In genomic region chr12:103800252-103800771, GRCh38 we compare ENCODE assay signal across 8 cellular contexts. TPM values are rescaled to one million over a fixed set of nuclear protein-coding genes. Genes with fewer than 3 reads are reported as not detected.
A peak's percentile ranks its signal among the peaks of the same experiment; 100 is the strongest.
DNase-seq lines count a peak whose midpoint lies in the region; ATAC-seq, FAIRE-seq and TF ChIP-seq lines count a peak whose summit lies in the region.

No MANE protein-coding gene starts in this region.

- WGBS in pancreas, 2 donors: 5% methylated on average over 10 of the region's 10 CpGs

- no peaks in the 10 kb centered on the region for H3K27me3 ChIP-seq in pancreas

- no peaks in the 10 kb centered on the region for H3K27me3 Mint-ChIP-seq in activated naive CD4-positive, alpha-beta T cell treated with anti-CD3 and anti-CD28 coated beads for 36 hours (ENCODE audit: low read depth)

- intact Hi-C loops in pancreas (cut with DNase I): no loop called here
- intact Hi-C loops in activated naive CD4-positive, alpha-beta T cell treated with anti-CD3 and anti-CD28 coated beads for 36 hours (cut with micrococcal nuclease): no loop called here

- in situ Hi-C loops in ACHN (cut with HindIII; ENCODE audit: low pct_ligation_motif_present, low pct_unique_long_range_greater_than_20kb, low sequenced_read_pairs): no loop called here

- H3K4me1 ChIP-seq in pancreas: peaks cover 6 to 21% (median 17%) of the 10 kb centered on the region in 3 donors

- H3K9me3 ChIP-seq in pancreas: no peaks in the 10 kb centered on the region

- no peak overlapping the region for H3K27ac Mint-ChIP-seq in activated naive CD4-positive, alpha-beta T cell treated with anti-CD3 and anti-CD28 coated beads for 36 hours

- peak overlapping the region; percentile 40 to 71 (median 59) for H3K27ac ChIP-seq in pancreas

- peak overlapping the region in 2 of 4 donors; percentile 2 to 15 for H3K4me3 ChIP-seq in pancreas

- CTCF ChIA-PET in activated naive CD4-positive, alpha-beta T cell treated with anti-CD3 and anti-CD28 coated beads for 36 hours (lab: Charles Lee): no interaction called here

- no peaks in the 10 kb centered on the region for H3K4me1 Mint-ChIP-seq in activated naive CD4-positive, alpha-beta T cell treated with anti-CD3 and anti-CD28 coated beads for 36 hours (ENCODE audit: low read depth)

- no peak overlapping the region for H3K4me3 Mint-ChIP-seq in activated naive CD4-positive, alpha-beta T cell treated with anti-CD3 and anti-CD28 coated beads for 36 hours

- TF ChIP-seq CTCF in pancreas (IDR thresholded peaks at IDR 0.05): no peak

- peak; percentile 71 to 85 (median 78) for ATAC-seq in pancreas

- no peaks in the 10 kb centered on the region for H3K9me3 Mint-ChIP-seq in activated naive CD4-positive, alpha-beta T cell treated with anti-CD3 and anti-CD28 coated beads for 36 hours

- no peaks in the 10 kb centered on the region for H3K36me3 ChIP-seq in pancreas

- DNase-seq in DMS 273 treated with DMSO at 0.1 percent for 48 hours (lab: John Stamatoyannopoulos, UW) (peak; percentile 35), NCI-H510A treated with DMSO at 0.1 percent for 48 hours (lab: John Stamatoyannopoulos, UW) (peak; percentile 83), fibroblast of gingiva (ENCODE audit: low read depth) (peak; percentile 74), pancreas (peak; percentile 55 to 78 (median 68)), ACHN (no peak), H4 (ENCODE audit: low spot score) (no peak)
- DNase-seq in activated CD8-positive, alpha-beta memory T cell treated with anti-CD3 and anti-CD28 coated beads, Interleukin-2, amount 50 U/mL, for 48 hours: no peak
- no peak for DNase-seq in activated naive CD4-positive, alpha-beta T cell treated with anti-CD3 and anti-CD28 coated beads for 36 hours

- no peak for FAIRE-seq in pancreas (lab: Jason Lieb, UNC)

- H3K36me3 Mint-ChIP-seq in activated naive CD4-positive, alpha-beta T cell treated with anti-CD3 and anti-CD28 coated beads for 36 hours (ENCODE audit: low read depth): peaks cover 28% of the 10 kb centered on the region

RNA-seq across cellular contexts. Expression of gene NT5DC3, which starts 40.7 kb away (rescaled TPM):
- 1 to 10 TPM; 2.9 to 6.4 (median 4.2) TPM for total RNA-seq in pancreas
- 1 to 10 TPM; 2.6 to 4.2 TPM for polyA plus RNA-seq in pancreas
- total RNA-seq in activated naive CD4-positive, alpha-beta T cell treated with anti-CD3 and anti-CD28 coated beads for 36 hours: 1 to 10 TPM; 6.0 to 6.4 TPM
- 3.2 and 3.7 TPM in 2 replicates for total RNA-seq in H4 (2014; rRNA removed; shearing (Covaris generic))

Comparison
In these comparisons a context has a peak if more than half of its experiments do, and no peak if none do; other contexts are left out.
1. DNase-seq: peak in DMS 273 treated with DMSO at 0.1 percent for 48 hours (single experiment), NCI-H510A treated with DMSO at 0.1 percent for 48 hours (single experiment), fibroblast of gingiva (single experiment) and pancreas (6 of 6); none in ACHN (single experiment), activated CD8-positive, alpha-beta memory T cell treated with anti-CD3 and anti-CD28 coated beads, Interleukin-2, amount 50 U/mL, for 48 hours (single experiment), activated naive CD4-positive, alpha-beta T cell treated with anti-CD3 and anti-CD28 coated beads for 36 hours (single experiment) and H4 (single experiment).